In the genomic region with DNA sequence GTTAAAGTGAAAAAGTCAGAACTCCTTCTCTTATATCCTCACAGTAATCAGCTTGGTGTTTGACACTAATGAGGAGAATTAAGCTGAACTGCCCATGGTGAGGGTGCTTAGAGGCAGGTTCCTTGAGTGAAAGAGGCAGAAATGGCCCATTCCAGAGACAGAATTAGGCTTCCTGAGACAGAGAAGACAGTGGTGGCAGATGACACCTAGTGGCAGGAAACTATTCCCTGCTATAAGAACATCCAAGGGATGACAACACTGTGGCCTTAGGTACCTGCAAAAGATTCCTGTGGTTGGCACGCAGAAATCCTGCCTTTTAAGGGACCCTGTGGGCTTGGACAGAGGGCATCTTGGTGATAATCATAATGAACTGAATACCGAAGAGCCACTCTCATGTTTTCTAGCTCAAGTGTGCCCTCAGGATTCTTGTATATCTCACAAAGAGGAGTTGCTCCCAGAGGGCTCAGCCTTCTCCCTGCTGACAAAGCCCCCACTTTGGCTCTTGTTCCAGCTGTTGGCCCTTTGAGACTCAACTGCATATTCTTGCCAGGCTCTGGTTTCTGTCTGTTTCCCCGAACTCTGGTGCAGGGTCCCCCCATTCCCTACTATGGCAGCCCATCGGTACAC, we compare ENCODE assay signal across 1 cellular context.
TF ChIP-seq lines count a peak whose summit lies in the region.

No MANE protein-coding gene starts in this region.

TF ChIP-seq in endothelial cell of umbilical vein, 7 proteins besides CTCF, POLR2A, EP300 and RAD21 (continued from another document):
- TF ChIP-seq FOS (IDR thresholded peaks at IDR 0.05; ENCODE audit: borderline replicate concordance, insufficient read depth, low read length) = no peak
- TF ChIP-seq POLR2AphosphoS5 (IDR thresholded peaks at IDR 0.05; ENCODE audit: insufficient read depth, low read depth, low read length) = no peak
- TF ChIP-seq, protein P1, sequence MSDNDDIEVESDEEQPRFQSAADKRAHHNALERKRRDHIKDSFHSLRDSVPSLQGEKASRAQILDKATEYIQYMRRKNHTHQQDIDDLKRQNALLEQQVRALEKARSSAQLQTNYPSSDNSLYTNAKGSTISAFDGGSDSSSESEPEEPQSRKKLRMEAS (IDR thresholded peaks at IDR 0.05; ENCODE audit: insufficient read depth, insufficient read length) = no peak
- TF ChIP-seq MYC (IDR thresholded peaks at IDR 0.05; ENCODE audit: low read depth, low read length) = no peak
- TF ChIP-seq EZH2 (IDR thresholded peaks at IDR 0.05; ENCODE audit: borderline replicate concordance, low read depth, low read length, severe bottlenecking) = no peak
- no peak for TF ChIP-seq JUN (IDR thresholded peaks at IDR 0.05; ENCODE audit: borderline replicate concordance, insufficient read depth, insufficient read length, low read depth)
